Comparison of ENCODE assay signal across 8 cellular contexts in the genomic region with DNA sequence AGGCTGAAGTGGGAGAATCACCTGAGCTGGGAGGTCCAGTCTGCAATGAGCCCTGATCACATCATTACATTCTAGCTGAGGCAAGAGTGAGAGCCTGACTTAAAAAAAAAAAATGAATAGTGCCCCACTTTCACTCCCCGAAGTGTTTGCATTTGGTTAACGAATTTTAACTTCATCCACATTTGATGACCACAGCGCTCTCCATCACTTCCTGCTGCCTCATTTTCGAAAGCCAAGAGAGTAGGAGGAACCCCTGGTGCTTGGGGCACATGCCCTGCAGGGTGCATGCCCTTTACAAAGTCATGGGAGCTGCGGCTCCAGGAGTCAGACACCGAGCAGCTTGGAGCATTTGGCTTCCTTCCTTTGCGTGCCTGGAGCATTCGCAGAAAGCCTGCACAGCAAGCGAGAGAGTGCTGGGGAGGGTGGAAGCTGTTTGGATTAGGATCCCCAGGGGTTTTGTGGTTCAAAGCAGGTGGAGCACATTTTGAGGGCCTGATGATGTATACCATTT.
DNase-seq lines count a peak whose midpoint lies in the region; ATAC-seq and TF ChIP-seq lines count a peak whose summit lies in the region.
"Not testable (repeated sequence)": the region's sequence is repeated elsewhere in the genome, so short reads cannot be mapped to it uniquely, and the experiment has no call there.

No MANE protein-coding gene starts in this region.

- not testable (repeated sequence) for TF ChIP-seq POLR2A in heart left ventricle (IDR thresholded peaks at IDR 0.05)

- ATAC-seq in GM19463 (IDR thresholded peaks at IDR 0.05; ENCODE audit: unreplicated experiment) (peak; percentile 80), HG02763 (IDR thresholded peaks at IDR 0.05; ENCODE audit: unreplicated experiment) (peak; percentile 67), heart left ventricle (peak in 3 of 4 donors; percentile 56 to 76 (median 68)), upper lobe of right lung (peak; percentile 78)
- ATAC-seq in activated T-helper 17 cell treated with anti-CD3 and anti-CD28 coated beads, Interleukin-2, amount 50 U/mL, for 72 hours (replicated peaks), result peak; percentile 59

- H3K27me3 Mint-ChIP-seq in activated T-helper 17 cell treated with anti-CD3 and anti-CD28 coated beads, Interleukin-2, amount 50 U/mL, for 72 hours, result peaks cover 21% of the 10 kb centered on the region

- H3K9me3 ChIP-seq in heart left ventricle, upper lobe of right lung: not testable (repeated sequence)

- not testable (repeated sequence) for H3K9me3 Mint-ChIP-seq in activated T-helper 17 cell treated with anti-CD3 and anti-CD28 coated beads, Interleukin-2, amount 50 U/mL, for 72 hours

- H3K27ac Mint-ChIP-seq in activated T-helper 17 cell treated with anti-CD3 and anti-CD28 coated beads, Interleukin-2, amount 50 U/mL, for 72 hours, result not testable (repeated sequence)

- not testable (repeated sequence) for H3K4me1 Mint-ChIP-seq in activated T-helper 17 cell treated with anti-CD3 and anti-CD28 coated beads, Interleukin-2, amount 50 U/mL, for 72 hours

- peak overlapping the region; percentile 84 for H3K27ac ChIP-seq in HL-60 (replicated peaks)
- not testable (repeated sequence) for H3K27ac ChIP-seq in heart left ventricle, upper lobe of right lung

- intact Hi-C loops in heart left ventricle (cut with DNase I); upper lobe of right lung (cut with DNase I): not testable (repeated sequence)

- not testable (repeated sequence) for TF ChIP-seq CTCF in HL-60 (IDR thresholded peaks at IDR 0.05; ENCODE audit: insufficient read depth, low read length); heart left ventricle (IDR thresholded peaks at IDR 0.05); upper lobe of right lung (IDR thresholded peaks at IDR 0.05)

- H3K36me3 Mint-ChIP-seq in activated T-helper 17 cell treated with anti-CD3 and anti-CD28 coated beads, Interleukin-2, amount 50 U/mL, for 72 hours (ENCODE audit: low read depth), result not testable (repeated sequence)

- 18 to 34% (median 28%) methylated on average over 9 of the region's 9 CpGs for WGBS in heart left ventricle, 4 donors

- H3K27me3 ChIP-seq in HL-60 (ENCODE audit: insufficient read depth, poor library complexity, severe bottlenecking); heart left ventricle; upper lobe of right lung: not testable (repeated sequence)

- H3K4me1 ChIP-seq in heart left ventricle, upper lobe of right lung: not testable (repeated sequence)

- not testable (repeated sequence) for H3K36me3 ChIP-seq in heart left ventricle, upper lobe of right lung

- not testable (repeated sequence) for H3K4me3 ChIP-seq in HL-60 (replicated peaks; ENCODE audit: insufficient read depth, low read length); heart left ventricle; upper lobe of right lung

- H3K4me3 Mint-ChIP-seq in activated T-helper 17 cell treated with anti-CD3 and anti-CD28 coated beads, Interleukin-2, amount 50 U/mL, for 72 hours, result not testable (repeated sequence)

- peak; percentile 58 for DNase-seq in GM03348 (ENCODE audit: low spot score)
- peak; percentile 35 to 92 for DNase-seq in HL-60 (ENCODE audit: low read depth in 1 of 2, low spot score in 1 of 2)
- peak; percentile 83 for DNase-seq in NCI-H69 (lab: John Stamatoyannopoulos, UW)
- DNase-seq in heart left ventricle, result peak in 1 of 5 donors; percentile 39
- DNase-seq in upper lobe of right lung, result not testable (repeated sequence)
